ENCODE assay signal across 9 cellular contexts in the genomic region with DNA sequence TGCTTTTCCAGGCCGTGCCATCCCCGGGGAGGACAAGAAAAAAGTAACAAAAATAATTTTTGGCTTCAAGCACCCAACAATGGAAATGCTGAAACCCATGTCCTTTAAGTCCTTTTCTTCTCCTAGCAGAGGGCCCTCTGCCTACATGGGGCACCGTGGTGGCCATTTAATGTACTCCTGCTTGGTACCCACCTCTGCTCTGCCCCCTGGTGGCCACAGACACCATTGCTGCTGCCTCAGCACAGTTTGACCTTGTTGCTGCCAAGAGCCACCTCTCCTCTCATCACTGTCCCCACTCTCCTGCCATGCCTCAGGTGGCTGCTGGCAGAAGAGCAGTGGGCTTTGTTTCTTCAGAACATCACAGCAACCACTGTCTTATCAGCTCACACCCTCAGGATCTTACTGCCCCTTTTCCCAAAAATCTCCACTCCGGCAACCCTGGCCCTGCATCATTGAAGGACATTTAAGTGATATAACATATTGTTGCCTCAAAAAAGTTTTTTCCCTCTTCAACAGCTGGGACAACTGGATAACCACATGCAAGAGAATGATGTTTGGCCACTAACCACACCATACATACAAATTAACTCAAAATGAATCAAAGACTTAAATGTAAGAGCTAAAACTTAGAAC. TPM values are rescaled to one million over a fixed set of nuclear protein-coding genes. Genes with fewer than 3 reads are reported as not detected.
DNase-seq lines count a peak whose midpoint lies in the region; ATAC-seq lines count a peak whose summit lies in the region.
"Had no signal": no experiment of that assay in that cellular context is flagged by ENCODE, and none has a peak within 500 bp of the region (broad histone marks: within the 10 kb centered on the region; RNA-seq: fewer than 3 reads in every experiment).

No MANE protein-coding gene starts in this region.

- H3K27me3 ChIP-seq in neuronal stem cell (ENCODE audit: control insufficient read depth in 3 of 3, insufficient read depth in 3 of 3, low read depth in 1 of 3, low read length in 3 of 3), result peaks cover 0 to 20% (median 10%) of the 10 kb centered on the region in 3 experiments

- peaks cover 0 to 2% of the 10 kb centered on the region in 2 donors for H3K9me3 ChIP-seq in neuronal stem cell (replicated peaks in 1 of 2; ENCODE audit: control insufficient read depth in 2 of 2, insufficient read depth in 1 of 2, low read depth in 1 of 2, low read length in 2 of 2)

- no peak overlapping the region for H4K91ac ChIP-seq in neuronal stem cell (ENCODE audit: low read depth, low read length, poor library complexity)

- WGBS in neuronal stem cell (ENCODE audit: extremely low coverage in 2 of 2, insufficient read length in 2 of 2, insufficient replicate concordance in 1 of 2), 2 donors, result no CpG with 5 or more reads among the region's 4 CpGs

- H3K9me3 Mint-ChIP-seq in activated T-helper 1 cell treated with anti-CD3 and anti-CD28 coated beads, Interleukin-12 subunit alpha, Interleukin-12 subunit beta, Interleukin-2, Interleukin-4 antibody, amounts not matched to agents 30 ng/mL and 10 ng/mL and 1 ng/mL, durations not matched to agents 14 hours and 24 hours and 36 hours, result no peaks in the 10 kb centered on the region
- H3K9me3 Mint-ChIP-seq: T-helper 1 cell treated with Interleukin-12 subunit alpha and Interleukin-12 subunit beta and Interleukin-4 antibody, amounts not matched to agents 30 μg/mL and 1 μg/mL, for 36 hours had no signal

- H2BK120ac ChIP-seq in neuronal stem cell (ENCODE audit: low read depth, low read length), result no peak overlapping the region

- H2AFZ ChIP-seq in neuronal stem cell (ENCODE audit: low read length), result peak overlapping the region; percentile 15

- peaks cover 16% of the 10 kb centered on the region for H3K27me3 Mint-ChIP-seq in activated T-helper 1 cell treated with anti-CD3 and anti-CD28 coated beads, Interleukin-12 subunit alpha, Interleukin-12 subunit beta, Interleukin-2, Interleukin-4 antibody, amounts not matched to agents 30 ng/mL and 10 ng/mL and 1 ng/mL, durations not matched to agents 14 hours and 24 hours and 36 hours (ENCODE audit: insufficient read depth)

- H2BK15ac ChIP-seq in neuronal stem cell (ENCODE audit: low read length), result no peak overlapping the region

- no peak overlapping the region for H2BK5ac ChIP-seq in neuronal stem cell (ENCODE audit: low read length)

- H3K27ac Mint-ChIP-seq in activated T-helper 1 cell treated with anti-CD3 and anti-CD28 coated beads, Interleukin-12 subunit alpha, Interleukin-12 subunit beta, Interleukin-2, Interleukin-4 antibody, amounts not matched to agents 30 ng/mL and 10 ng/mL and 1 ng/mL, durations not matched to agents 14 hours and 24 hours and 36 hours, result no peak overlapping the region
- H3K27ac Mint-ChIP-seq: T-helper 1 cell treated with Interleukin-12 subunit alpha and Interleukin-12 subunit beta and Interleukin-4 antibody, amounts not matched to agents 30 μg/mL and 1 μg/mL, for 36 hours had no signal

- H3K4ac ChIP-seq in neuronal stem cell (ENCODE audit: low read length), result no peak overlapping the region

- H4K8ac ChIP-seq in neuronal stem cell (ENCODE audit: low read depth, low read length), result no peak overlapping the region

- peaks cover 2% of the 10 kb centered on the region in 2 donors for H3K4me1 ChIP-seq in neuronal stem cell (ENCODE audit: control insufficient read depth in 2 of 2, insufficient read depth in 1 of 2, low read depth in 1 of 2, low read length in 2 of 2)

- no peaks in the 10 kb centered on the region for H3K36me3 Mint-ChIP-seq in activated T-helper 1 cell treated with anti-CD3 and anti-CD28 coated beads, Interleukin-12 subunit alpha, Interleukin-12 subunit beta, Interleukin-2, Interleukin-4 antibody, amounts not matched to agents 30 ng/mL and 10 ng/mL and 1 ng/mL, durations not matched to agents 14 hours and 24 hours and 36 hours (ENCODE audit: low read depth)

- H3K36me3 ChIP-seq in neuronal stem cell (replicated peaks in 1 of 2; ENCODE audit: control insufficient read depth in 2 of 2, insufficient read depth in 2 of 2, low read length in 2 of 2), result no peaks in the 10 kb centered on the region

- no peak overlapping the region for H3K14ac ChIP-seq in neuronal stem cell (ENCODE audit: low read length)

- no peak overlapping the region for H3K4me2 ChIP-seq in neuronal stem cell (ENCODE audit: insufficient read depth, low read length, poor library complexity, severe bottlenecking)

- no peak overlapping the region for H2BK12ac ChIP-seq in neuronal stem cell (ENCODE audit: low read length)

- H2AK5ac ChIP-seq in neuronal stem cell (ENCODE audit: low read depth, low read length), result no peak overlapping the region

- H3K79me1 ChIP-seq in neuronal stem cell (ENCODE audit: low read depth, low read length), result no peaks in the 10 kb centered on the region

- no peak overlapping the region for H3K9ac ChIP-seq in neuronal stem cell (ENCODE audit: low read depth, low read length, poor library complexity)

- intact Hi-C loops in activated T-helper 1 cell treated with anti-CD3 and anti-CD28 coated beads, Interleukin-12 subunit alpha, Interleukin-12 subunit beta, Interleukin-2, Interleukin-4 antibody, amounts not matched to agents 30 ng/mL and 10 ng/mL and 1 ng/mL, durations not matched to agents 14 hours and 24 hours and 36 hours (cut with micrococcal nuclease), result loop anchor here (1.0 to 2.0 kb wide), 7 partner anchors 13 to 293 kb away; partner anchors contain the start of gene ARMC2

- H3K23ac ChIP-seq in neuronal stem cell (ENCODE audit: low read depth, low read length, poor library complexity), result no peak overlapping the region

- H3K4me3 ChIP-seq in neuronal stem cell (ENCODE audit: low read length in 2 of 2), result no peak overlapping the region

- H3K4me1 Mint-ChIP-seq in activated T-helper 1 cell treated with anti-CD3 and anti-CD28 coated beads, Interleukin-12 subunit alpha, Interleukin-12 subunit beta, Interleukin-2, Interleukin-4 antibody, amounts not matched to agents 30 ng/mL and 10 ng/mL and 1 ng/mL, durations not matched to agents 14 hours and 24 hours and 36 hours (ENCODE audit: low read depth), result peaks cover 32% of the 10 kb centered on the region

- DNase-seq in COLO668 (lab: John Stamatoyannopoulos, UW; ENCODE audit: unreplicated experiment) (peak; percentile 70), Kasumi-1 (lab: John Stamatoyannopoulos, UW) (peak; percentile 78 to 82), RKO (ENCODE audit: low spot score) (peak; percentile 84), fibroblast of the conjunctiva (ENCODE audit: low read depth) (peak; percentile 77), neuronal stem cell (ENCODE audit: low spot score) (peak; percentile 51), substantia nigra (lab: John Stamatoyannopoulos, UW) (peak; percentile 19 to 93 (median 78))
- DNase-seq in activated T-helper 1 cell treated with anti-CD3 and anti-CD28 coated beads, Interleukin-12 subunit alpha, Interleukin-12 subunit beta, Interleukin-2, Interleukin-4 antibody, amounts not matched to agents 30 ng/mL and 10 ng/mL and 1 ng/mL, durations not matched to agents 14 hours and 24 hours and 36 hours (ENCODE audit: low spot score), result peak; percentile 74

- ATAC-seq in GM21367 (IDR thresholded peaks at IDR 0.05; ENCODE audit: unreplicated experiment), result peak; percentile 90

- H3K18ac ChIP-seq in neuronal stem cell (ENCODE audit: low read length), result no peak overlapping the region

- no peak overlapping the region for H3K4me3 Mint-ChIP-seq in activated T-helper 1 cell treated with anti-CD3 and anti-CD28 coated beads, Interleukin-12 subunit alpha, Interleukin-12 subunit beta, Interleukin-2, Interleukin-4 antibody, amounts not matched to agents 30 ng/mL and 10 ng/mL and 1 ng/mL, durations not matched to agents 14 hours and 24 hours and 36 hours
- H3K4me3 Mint-ChIP-seq: T-helper 1 cell treated with Interleukin-12 subunit alpha and Interleukin-12 subunit beta and Interleukin-4 antibody, amounts not matched to agents 30 μg/mL and 1 μg/mL, for 36 hours had no signal

- H3K27ac ChIP-seq in neuronal stem cell (replicated peaks; ENCODE audit: low read length) (no peak overlapping the region), substantia nigra (ENCODE audit: low read depth, low read length, poor library complexity, severe bottlenecking) (no peak overlapping the region)

RNA-seq across cellular contexts. Expression of gene ARMC2, which starts 12.9 kb away (rescaled TPM):
- total RNA-seq in activated T-helper 1 cell treated with anti-CD3 and anti-CD28 coated beads, Interleukin-12 subunit alpha, Interleukin-12 subunit beta, Interleukin-2, Interleukin-4 antibody, amounts not matched to agents 30 ng/mL and 10 ng/mL and 1 ng/mL, durations not matched to agents 14 hours and 24 hours and 36 hours, result 3.9 and 4.6 TPM in 2 replicates
- polyA plus RNA-seq in neuronal stem cell (2013, experiment 1 of 2), result 5.5 TPM
- 6.1 TPM for polyA plus RNA-seq in neuronal stem cell (2013, experiment 2 of 2)
